1 cellular context compared by ENCODE assay signal in the genomic region with DNA sequence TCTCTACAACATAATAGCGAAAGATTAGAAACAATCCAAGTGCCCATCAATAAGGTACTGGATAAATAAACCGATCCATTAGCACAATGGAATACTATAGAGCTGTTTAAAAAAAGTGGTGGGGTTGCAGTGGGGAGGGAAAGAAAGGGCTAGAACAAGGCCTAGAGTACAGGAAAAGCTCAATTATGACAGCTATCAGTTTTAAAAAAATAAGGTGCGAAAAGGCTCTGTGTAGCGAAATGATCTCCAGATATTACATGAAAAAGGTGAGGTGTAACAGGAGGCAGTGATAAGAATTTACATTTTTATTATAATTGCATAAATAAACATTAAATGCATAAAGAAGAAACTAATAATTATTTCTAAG.
TF ChIP-seq lines count a peak whose summit lies in the region.

No MANE protein-coding gene starts in this region.

TF ChIP-seq in GM12878, 131 proteins besides CTCF, POLR2A, EP300 and RAD21:
- TF ChIP-seq, protein P1, sequence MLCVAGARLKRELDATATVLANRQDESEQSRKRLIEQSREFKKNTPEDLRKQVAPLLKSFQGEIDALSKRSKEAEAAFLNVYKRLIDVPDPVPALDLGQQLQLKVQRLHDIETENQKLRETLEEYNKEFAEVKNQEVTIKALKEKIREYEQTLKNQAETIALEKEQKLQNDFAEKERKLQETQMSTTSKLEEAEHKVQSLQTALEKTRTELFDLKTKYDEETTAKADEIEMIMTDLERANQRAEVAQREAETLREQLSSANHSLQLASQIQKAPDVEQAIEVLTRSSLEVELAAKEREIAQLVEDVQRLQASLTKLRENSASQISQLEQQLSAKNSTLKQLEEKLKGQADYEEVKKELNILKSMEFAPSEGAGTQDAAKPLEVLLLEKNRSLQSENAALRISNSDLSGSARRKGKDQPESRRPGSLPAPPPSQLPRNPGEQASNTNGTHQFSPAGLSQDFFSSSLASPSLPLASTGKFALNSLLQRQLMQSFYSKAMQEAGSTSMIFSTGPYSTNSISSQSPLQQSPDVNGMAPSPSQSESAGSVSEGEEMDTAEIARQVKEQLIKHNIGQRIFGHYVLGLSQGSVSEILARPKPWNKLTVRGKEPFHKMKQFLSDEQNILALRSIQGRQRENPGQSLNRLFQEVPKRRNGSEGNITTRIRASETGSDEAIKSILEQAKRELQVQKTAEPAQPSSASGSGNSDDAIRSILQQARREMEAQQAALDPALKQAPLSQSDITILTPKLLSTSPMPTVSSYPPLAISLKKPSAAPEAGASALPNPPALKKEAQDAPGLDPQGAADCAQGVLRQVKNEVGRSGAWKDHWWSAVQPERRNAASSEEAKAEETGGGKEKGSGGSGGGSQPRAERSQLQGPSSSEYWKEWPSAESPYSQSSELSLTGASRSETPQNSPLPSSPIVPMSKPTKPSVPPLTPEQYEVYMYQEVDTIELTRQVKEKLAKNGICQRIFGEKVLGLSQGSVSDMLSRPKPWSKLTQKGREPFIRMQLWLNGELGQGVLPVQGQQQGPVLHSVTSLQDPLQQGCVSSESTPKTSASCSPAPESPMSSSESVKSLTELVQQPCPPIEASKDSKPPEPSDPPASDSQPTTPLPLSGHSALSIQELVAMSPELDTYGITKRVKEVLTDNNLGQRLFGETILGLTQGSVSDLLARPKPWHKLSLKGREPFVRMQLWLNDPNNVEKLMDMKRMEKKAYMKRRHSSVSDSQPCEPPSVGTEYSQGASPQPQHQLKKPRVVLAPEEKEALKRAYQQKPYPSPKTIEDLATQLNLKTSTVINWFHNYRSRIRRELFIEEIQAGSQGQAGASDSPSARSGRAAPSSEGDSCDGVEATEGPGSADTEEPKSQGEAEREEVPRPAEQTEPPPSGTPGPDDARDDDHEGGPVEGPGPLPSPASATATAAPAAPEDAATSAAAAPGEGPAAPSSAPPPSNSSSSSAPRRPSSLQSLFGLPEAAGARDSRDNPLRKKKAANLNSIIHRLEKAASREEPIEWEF (IDR thresholded peaks at IDR 0.05; ENCODE audit: insufficient replicate concordance, low read depth, low read length) = no peak
